Comparison of ENCODE assay signal across 24 cellular contexts in genomic region chr13:26954981-26955380, GRCh38.
DNase-seq lines count a peak whose midpoint lies in the region; ATAC-seq, FAIRE-seq and TF ChIP-seq lines count a peak whose summit lies in the region.
"Had no signal": no experiment of that assay in that cellular context is flagged by ENCODE, and none has a peak within 500 bp of the region (broad histone marks: within the 10 kb centered on the region; RNA-seq: fewer than 3 reads in every experiment).

No MANE protein-coding gene starts in this region.

- H3K36me3 ChIP-seq in Caco-2 (ENCODE audit: control insufficient read depth, insufficient read depth, low read length) (no peaks in the 10 kb centered on the region), colonic mucosa (no peaks in the 10 kb centered on the region), small intestine (ENCODE audit: control insufficient read depth in 2 of 2, insufficient read depth in 2 of 2, low read length in 2 of 2) (no peaks in the 10 kb centered on the region)
- H3K36me3 ChIP-seq: BLaER1, HAP-1 had no signal

- H3K4me1 ChIP-seq in Caco-2 (peaks cover 92% of the 10 kb centered on the region), colonic mucosa (peaks cover 15% of the 10 kb centered on the region), small intestine (ENCODE audit: control insufficient read depth in 2 of 2, insufficient read depth in 1 of 2, low read depth in 1 of 2, low read length in 1 of 2) (peaks cover 7 to 24% of the 10 kb centered on the region in 2 donors)
- H3K4me1 ChIP-seq: HAP-1 had no signal

- peak; percentile 82 to 91 for DNase-seq in Caco-2
- peak; percentile 28 for DNase-seq in NCI-H146 treated with DMSO at 0.1 percent for 48 hours (lab: John Stamatoyannopoulos, UW; ENCODE audit: unreplicated experiment)
- no peak for DNase-seq in colonic mucosa
- peak; percentile 53 for DNase-seq in small intestine
- no peak for DNase-seq in glutamatergic neuron
- DNase-seq in NCI-H524 treated with DMSO at 0.1 percent for 48 hours (lab: John Stamatoyannopoulos, UW) = no peak
- DNase-seq in activated T-cell treated with anti-CD3 and anti-CD28 coated beads, Interleukin-2, amount 50 U/mL, for 4 hours = no peak
- no peak for DNase-seq in activated naive CD8-positive, alpha-beta T cell treated with anti-CD3 and anti-CD28 coated beads, Interleukin-2, amount 50 U/mL, for 24 hours
- DNase-seq: Calu3; CD4-positive, alpha-beta T cell; CD8-positive, alpha-beta memory T cell; DMS53; DMS79 treated with DMSO at 0.1 percent for 48 hours; GF-D8; GOT3 had no signal

- H3K4me3 Mint-ChIP-seq in Caco-2 (ENCODE audit: unreplicated experiment) = peak overlapping the region; percentile 60
- no peak overlapping the region for H3K4me3 Mint-ChIP-seq in glutamatergic neuron (ENCODE audit: unreplicated experiment)
- H3K4me3 Mint-ChIP-seq in activated T-cell treated with anti-CD3 and anti-CD28 coated beads, Interleukin-2, amount 50 U/mL, for 4 hours = no peak overlapping the region
- no peak overlapping the region for H3K4me3 Mint-ChIP-seq in activated naive CD8-positive, alpha-beta T cell treated with anti-CD3 and anti-CD28 coated beads, Interleukin-2, amount 50 U/mL, for 24 hours
- H3K4me3 Mint-ChIP-seq: B cell; CD4-positive, alpha-beta T cell; CD8-positive, alpha-beta memory T cell had no signal

- CTCF ChIA-PET in Caco-2 (lab: Charles Lee) = interaction anchor here (1.0 to 3.1 kb wide), 6 partner anchors 8 to 404 kb away, joined by 3 to 32 read pairs (median 5); no protein-coding TSS in a partner anchor

- peaks cover 51% of the 10 kb centered on the region for H3K4me1 Mint-ChIP-seq in Caco-2 (ENCODE audit: low read depth, unreplicated experiment)
- H3K4me1 Mint-ChIP-seq in glutamatergic neuron (ENCODE audit: low read depth, unreplicated experiment) = peaks cover 10% of the 10 kb centered on the region
- H3K4me1 Mint-ChIP-seq in activated T-cell treated with anti-CD3 and anti-CD28 coated beads, Interleukin-2, amount 50 U/mL, for 4 hours (ENCODE audit: low read depth) = no peaks in the 10 kb centered on the region
- no peaks in the 10 kb centered on the region for H3K4me1 Mint-ChIP-seq in activated naive CD8-positive, alpha-beta T cell treated with anti-CD3 and anti-CD28 coated beads, Interleukin-2, amount 50 U/mL, for 24 hours
- H3K4me1 Mint-ChIP-seq: B cell; CD8-positive, alpha-beta memory T cell had no signal

- no peaks in the 10 kb centered on the region for H3K9me3 Mint-ChIP-seq in Caco-2 (ENCODE audit: unreplicated experiment)
- H3K9me3 Mint-ChIP-seq in glutamatergic neuron (ENCODE audit: unreplicated experiment) = no peaks in the 10 kb centered on the region
- no peaks in the 10 kb centered on the region for H3K9me3 Mint-ChIP-seq in activated T-cell treated with anti-CD3 and anti-CD28 coated beads, Interleukin-2, amount 50 U/mL, for 4 hours
- H3K9me3 Mint-ChIP-seq in activated naive CD8-positive, alpha-beta T cell treated with anti-CD3 and anti-CD28 coated beads, Interleukin-2, amount 50 U/mL, for 24 hours = no peaks in the 10 kb centered on the region
- H3K9me3 Mint-ChIP-seq: CD4-positive, alpha-beta T cell; CD8-positive, alpha-beta memory T cell had no signal

- intact Hi-C loops in Caco-2 (cut with micrococcal nuclease; ENCODE audit: unreplicated experiment) (loop anchor here (5.0 to 10.0 kb wide), 3 partner anchors 500 to 1590 kb away; partner anchors contain the start of genes CDX2 and MTIF3), colonic mucosa (cut with DNase I) (loop anchor here (10.0 kb wide), 1 partner anchor 1020 kb away; no protein-coding TSS in a partner anchor)

- H3K36me3 Mint-ChIP-seq in Caco-2 (ENCODE audit: insufficient read depth, unreplicated experiment) = peaks cover 31% of the 10 kb centered on the region
- no peaks in the 10 kb centered on the region for H3K36me3 Mint-ChIP-seq in glutamatergic neuron (ENCODE audit: unreplicated experiment)
- H3K36me3 Mint-ChIP-seq in activated T-cell treated with anti-CD3 and anti-CD28 coated beads, Interleukin-2, amount 50 U/mL, for 4 hours (ENCODE audit: insufficient read depth) = no peaks in the 10 kb centered on the region
- no peaks in the 10 kb centered on the region for H3K36me3 Mint-ChIP-seq in activated naive CD8-positive, alpha-beta T cell treated with anti-CD3 and anti-CD28 coated beads, Interleukin-2, amount 50 U/mL, for 24 hours (ENCODE audit: low read depth)
- H3K36me3 Mint-ChIP-seq: CD8-positive, alpha-beta memory T cell had no signal

- H3K27me3 ChIP-seq in Caco-2 (replicated peaks; ENCODE audit: control insufficient read depth, insufficient read depth, low read length) (no peaks in the 10 kb centered on the region), colonic mucosa (no peaks in the 10 kb centered on the region), small intestine (ENCODE audit: control insufficient read depth in 2 of 2, insufficient read depth in 2 of 2, low read length in 2 of 2) (no peaks in the 10 kb centered on the region)
- H3K27me3 ChIP-seq: BLaER1 had no signal

- no peak overlapping the region for H3K4me3 ChIP-seq in Caco-2 (ENCODE audit: low read depth, low read length)
- no peak overlapping the region for H3K4me3 ChIP-seq in colonic mucosa
- H3K4me3 ChIP-seq in small intestine (ENCODE audit: low read depth in 1 of 2, low read length in 2 of 2) = no peak overlapping the region
- H3K4me3 ChIP-seq: BLaER1, HAP-1 had no signal

- 14 to 62% (median 42%) methylated on average over 4 of the region's 4 CpGs for WGBS in small intestine, 3 donors

- POLR2A ChIA-PET in Caco-2 (lab: Charles Lee) = interaction anchor here (0.5 to 2.0 kb wide), 5 partner anchors 24 to 881 kb away, joined by 3 to 27 read pairs (median 5); no protein-coding TSS in a partner anchor

- H3K9me3 ChIP-seq in Caco-2 = no peaks in the 10 kb centered on the region
- no peaks in the 10 kb centered on the region for H3K9me3 ChIP-seq in colonic mucosa
- H3K9me3 ChIP-seq in small intestine (ENCODE audit: control insufficient read depth, low read depth) = no peaks in the 10 kb centered on the region
- H3K9me3 ChIP-seq: BLaER1, HAP-1 had no signal

- TF ChIP-seq CTCF in Caco-2 (IDR thresholded peaks at IDR 0.05; ENCODE audit: insufficient read depth in 1 of 2, low read depth in 1 of 2, low read length in 1 of 2, severe bottlenecking in 1 of 2, unreplicated experiment in 1 of 2) = no peak
- TF ChIP-seq CTCF in colonic mucosa (IDR thresholded peaks at IDR 0.05) = no peak
- no peak for TF ChIP-seq CTCF in glutamatergic neuron (IDR thresholded peaks at IDR 0.05; ENCODE audit: partially characterized antibody, unreplicated experiment)

- H3K27ac ChIP-seq in colonic mucosa (peak overlapping the region; percentile 79), small intestine (ENCODE audit: low read depth in 1 of 2, low read length in 1 of 2) (peak overlapping the region; percentile 1 to 68)
- H3K27ac ChIP-seq: 22Rv1, BLaER1, C4-2B had no signal

- H3K27ac Mint-ChIP-seq in Caco-2 (ENCODE audit: unreplicated experiment) (peak overlapping the region; percentile 90), glutamatergic neuron (ENCODE audit: unreplicated experiment) (no peak overlapping the region)
- no peak overlapping the region for H3K27ac Mint-ChIP-seq in activated naive CD8-positive, alpha-beta T cell treated with anti-CD3 and anti-CD28 coated beads, Interleukin-2, amount 50 U/mL, for 24 hours
- H3K27ac Mint-ChIP-seq: B cell; CD4-positive, alpha-beta T cell; CD8-positive, alpha-beta memory T cell had no signal

- H3K9ac ChIP-seq in colonic mucosa (ENCODE audit: low read depth in 2 of 2, low read length in 2 of 2) = peak overlapping the region; percentile 16 to 76
- H3K9ac ChIP-seq: BLaER1 had no signal

- no TSS peak for BruUV-seq in Caco-2 (replicated peaks; lab: Mats Ljungman, UMichigan)

- no peak for FAIRE-seq in small intestine (lab: Jason Lieb, UNC)
- FAIRE-seq: A204.1, GM12891, GM18507, H54 had no signal

- ATAC-seq in activated T-cell treated with anti-CD3 and anti-CD28 coated beads, Interleukin-2, amount 50 U/mL, for 4 hours = no peak
- no peak for ATAC-seq in activated naive CD8-positive, alpha-beta T cell treated with anti-CD3 and anti-CD28 coated beads, Interleukin-2, amount 50 U/mL, for 24 hours

- H3K27me3 Mint-ChIP-seq in Caco-2 (ENCODE audit: insufficient read depth, unreplicated experiment) = no peaks in the 10 kb centered on the region
- peaks cover 4% of the 10 kb centered on the region for H3K27me3 Mint-ChIP-seq in glutamatergic neuron (ENCODE audit: unreplicated experiment)
- H3K27me3 Mint-ChIP-seq in activated T-cell treated with anti-CD3 and anti-CD28 coated beads, Interleukin-2, amount 50 U/mL, for 4 hours (ENCODE audit: low read depth) = peaks cover 11% of the 10 kb centered on the region
- no peaks in the 10 kb centered on the region for H3K27me3 Mint-ChIP-seq in activated naive CD8-positive, alpha-beta T cell treated with anti-CD3 and anti-CD28 coated beads, Interleukin-2, amount 50 U/mL, for 24 hours

Comparison
In these comparisons a context has a peak if more than half of its experiments do, and no peak if none do; other contexts are left out.
1. DNase-seq: peak in Caco-2 (2 of 2), NCI-H146 treated with DMSO at 0.1 percent for 48 hours (single experiment) and small intestine (single experiment); none in colonic mucosa (single experiment), glutamatergic neuron (single experiment), NCI-H524 treated with DMSO at 0.1 percent for 48 hours (single experiment), activated T-cell treated with anti-CD3 and anti-CD28 coated beads, Interleukin-2, amount 50 U/mL, for 4 hours (single experiment) and activated naive CD8-positive, alpha-beta T cell treated with anti-CD3 and anti-CD28 coated beads, Interleukin-2, amount 50 U/mL, for 24 hours (single experiment).